In the genomic region with DNA sequence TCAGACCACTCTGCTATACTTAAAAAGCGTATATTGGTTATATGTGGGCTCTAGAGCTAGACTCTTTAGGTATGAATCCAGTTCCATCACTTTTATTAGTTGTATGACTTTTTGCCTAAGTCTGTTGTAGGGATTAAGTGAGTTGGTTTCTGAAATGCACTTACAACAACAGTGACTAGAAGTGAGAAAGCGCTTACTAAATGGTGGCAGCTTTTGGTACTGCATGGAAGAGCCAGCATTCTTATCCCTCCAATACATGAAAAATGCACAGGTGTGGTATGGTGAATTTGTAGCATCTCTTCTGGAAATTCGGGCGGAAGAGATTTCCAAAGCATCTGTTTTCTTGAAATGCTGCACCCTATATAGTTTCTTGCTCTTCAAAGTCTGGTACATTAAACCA, we compare ENCODE assay signal across 13 cellular contexts.
DNase-seq lines count a peak whose midpoint lies in the region; ATAC-seq and TF ChIP-seq lines count a peak whose summit lies in the region.
"Had no signal": no experiment of that assay in that cellular context is flagged by ENCODE, and none has a peak within 500 bp of the region (broad histone marks: within the 10 kb centered on the region; RNA-seq: fewer than 3 reads in every experiment).

No MANE protein-coding gene starts in this region.

- H3K4me1 ChIP-seq in BE2C (no peaks in the 10 kb centered on the region), SK-N-SH (ENCODE audit: control insufficient read depth in 1 of 2, insufficient read depth in 2 of 2, low read depth in 1 of 2, low read length in 1 of 2) (no peaks in the 10 kb centered on the region; a peak in 1 of 4 replicates)
- H3K4me1 ChIP-seq: prostate gland had no signal

- H3K9ac ChIP-seq in SK-N-SH, result no peak overlapping the region

- H3K9me3 Mint-ChIP-seq in HFFc6, result no peaks in the 10 kb centered on the region

- no peaks in the 10 kb centered on the region for H3K9me2 ChIP-seq in SK-N-SH

- H3K4me3 Mint-ChIP-seq in HFFc6, result no peak overlapping the region

- no peak for TF ChIP-seq EP300 in SK-N-SH (IDR thresholded peaks at IDR 0.05; ENCODE audit: borderline replicate concordance in 1 of 2, low read depth in 1 of 2, low read length in 1 of 2)

- peaks cover 52% of the 10 kb centered on the region for H3K4me1 Mint-ChIP-seq in HFFc6 (ENCODE audit: low read depth)

- POLR2A ChIA-PET in SK-N-SH (lab: Yijun Ruan, JAX), result no interaction called here

- no peak overlapping the region for H3K4me2 ChIP-seq in SK-N-SH

- CTCF ChIA-PET in SK-N-SH (lab: Yijun Ruan, JAX), result interaction anchor here (0.8 to 1.0 kb wide), 2 partner anchors 13 to 553 kb away, joined by 3 read pairs; no protein-coding TSS in a partner anchor

- H3K9me3 ChIP-seq in BE2C (no peaks in the 10 kb centered on the region), SK-N-SH (no peaks in the 10 kb centered on the region)
- H3K9me3 ChIP-seq: prostate gland had no signal

- H3K79me2 ChIP-seq in SK-N-SH (ENCODE audit: insufficient read depth), result no peaks in the 10 kb centered on the region

- no peak overlapping the region for H3K27ac Mint-ChIP-seq in HFFc6

- WGBS in SK-N-SH (ENCODE audit: low lambda C conversion rate), result 51% methylated on average over 4 of the region's 4 CpGs

- ATAC-seq in GM19397 (IDR thresholded peaks at IDR 0.05; ENCODE audit: unreplicated experiment), result no peak

- TF ChIP-seq RAD21 in SK-N-SH (IDR thresholded peaks at IDR 0.05; ENCODE audit: low read length), result no peak

- H3K36me3 ChIP-seq in BE2C (no peaks in the 10 kb centered on the region), SK-N-SH (replicated peaks in 1 of 2; ENCODE audit: control insufficient read depth in 1 of 2, insufficient read depth in 2 of 2, low read length in 1 of 2) (no peaks in the 10 kb centered on the region)
- H3K36me3 ChIP-seq: prostate gland had no signal

- H3F3A ChIP-seq in SK-N-SH (replicated peaks; ENCODE audit: insufficient read depth), result peaks cover 23% of the 10 kb centered on the region

- H3K27me3 ChIP-seq in BE2C, result no peaks in the 10 kb centered on the region
- no peaks in the 10 kb centered on the region for H3K27me3 ChIP-seq in SK-N-SH (ENCODE audit: insufficient read depth)

- no peaks in the 10 kb centered on the region for H3K27me3 Mint-ChIP-seq in HFFc6 (ENCODE audit: insufficient read depth)

- TF ChIP-seq CTCF in BE2C (IDR thresholded peaks at IDR 0.05; ENCODE audit: low read depth, low read length) (peak; percentile 9; the same call in 1 of the 2 replicates), HFFc6 (IDR thresholded peaks at IDR 0.05) (peak; percentile 57), SK-N-SH (IDR thresholded peaks at IDR 0.05) (peak; percentile 48), fibroblast of pulmonary artery (IDR thresholded peaks at IDR 0.05; ENCODE audit: low read length, missing control alignments) (peak; percentile 13)

- no peak for DNase-seq in BE2C
- no peak for DNase-seq in HFFc6
- peak; percentile 1 for DNase-seq in SK-N-SH
- peak; percentile 3 for DNase-seq in fibroblast of pulmonary artery (ENCODE audit: low read depth)
- no peak for DNase-seq in activated CD4-positive, alpha-beta T cell treated with anti-CD3 and anti-CD28 coated beads for 4 hours
- no peak for DNase-seq in dedifferentiated amniotic fluid mesenchymal stem cell (ENCODE audit: extremely low spot score)
- DNase-seq in NCI-H1417 treated with DMSO at 0.1 percent for 48 hours (lab: John Stamatoyannopoulos, UW), result no peak
- DNase-seq: activated CD8-positive, alpha-beta memory T cell treated with anti-CD3 and anti-CD28 coated beads, Interleukin-2, amount 50 U/mL, for 4 hours; activated naive CD4-positive, alpha-beta T cell treated with anti-CD3 and anti-CD28 coated beads, Interleukin-2, amount 50 U/mL, for 16 hours; central memory CD4-positive, alpha-beta T cell; NCI-H2029 treated with DMSO at 0.1 percent for 48 hours had no signal

- no peak overlapping the region for H2AFZ ChIP-seq in SK-N-SH (ENCODE audit: low read depth)

- no peaks in the 10 kb centered on the region for H3K36me3 Mint-ChIP-seq in HFFc6 (ENCODE audit: low read depth)

- no peak overlapping the region for H3K27ac ChIP-seq in SK-N-SH (ENCODE audit: low read depth in 2 of 2, low read length in 1 of 2)
- H3K27ac ChIP-seq: prostate gland had no signal

- no peaks in the 10 kb centered on the region for H4K20me1 ChIP-seq in SK-N-SH (ENCODE audit: insufficient read depth)

- no peak overlapping the region for H3K4me3 ChIP-seq in BE2C (ENCODE audit: low read depth, low read length)
- no peak overlapping the region for H3K4me3 ChIP-seq in SK-N-SH (ENCODE audit: low read depth in 2 of 2, low read length in 1 of 2)
- no peak overlapping the region for H3K4me3 ChIP-seq in fibroblast of pulmonary artery (replicated peaks; ENCODE audit: low read depth, low read length)
- H3K4me3 ChIP-seq: prostate gland had no signal

TF ChIP-seq in SK-N-SH, 30 proteins besides CTCF, POLR2A, EP300 and RAD21:
- TF ChIP-seq TEAD4 (IDR thresholded peaks at IDR 0.05; ENCODE audit: borderline replicate concordance, insufficient read depth), result no peak
- no peak for TF ChIP-seq JUND (IDR thresholded peaks at IDR 0.05)
- TF ChIP-seq RFX5 (IDR thresholded peaks at IDR 0.05; ENCODE audit: low read length), result no peak
- no peak for TF ChIP-seq ELF1 (IDR thresholded peaks at IDR 0.05)
- no peak for TF ChIP-seq MEF2A (IDR thresholded peaks at IDR 0.05; ENCODE audit: borderline replicate concordance, low read depth)
- TF ChIP-seq, protein P1, sequence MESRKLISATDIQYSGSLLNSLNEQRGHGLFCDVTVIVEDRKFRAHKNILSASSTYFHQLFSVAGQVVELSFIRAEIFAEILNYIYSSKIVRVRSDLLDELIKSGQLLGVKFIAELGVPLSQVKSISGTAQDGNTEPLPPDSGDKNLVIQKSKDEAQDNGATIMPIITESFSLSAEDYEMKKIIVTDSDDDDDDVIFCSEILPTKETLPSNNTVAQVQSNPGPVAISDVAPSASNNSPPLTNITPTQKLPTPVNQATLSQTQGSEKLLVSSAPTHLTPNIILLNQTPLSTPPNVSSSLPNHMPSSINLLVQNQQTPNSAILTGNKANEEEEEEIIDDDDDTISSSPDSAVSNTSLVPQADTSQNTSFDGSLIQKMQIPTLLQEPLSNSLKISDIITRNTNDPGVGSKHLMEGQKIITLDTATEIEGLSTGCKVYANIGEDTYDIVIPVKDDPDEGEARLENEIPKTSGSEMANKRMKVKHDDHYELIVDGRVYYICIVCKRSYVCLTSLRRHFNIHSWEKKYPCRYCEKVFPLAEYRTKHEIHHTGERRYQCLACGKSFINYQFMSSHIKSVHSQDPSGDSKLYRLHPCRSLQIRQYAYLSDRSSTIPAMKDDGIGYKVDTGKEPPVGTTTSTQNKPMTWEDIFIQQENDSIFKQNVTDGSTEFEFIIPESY (IDR thresholded peaks at IDR 0.05; ENCODE audit: borderline replicate concordance, low read depth), result no peak
- TF ChIP-seq, protein P2, sequence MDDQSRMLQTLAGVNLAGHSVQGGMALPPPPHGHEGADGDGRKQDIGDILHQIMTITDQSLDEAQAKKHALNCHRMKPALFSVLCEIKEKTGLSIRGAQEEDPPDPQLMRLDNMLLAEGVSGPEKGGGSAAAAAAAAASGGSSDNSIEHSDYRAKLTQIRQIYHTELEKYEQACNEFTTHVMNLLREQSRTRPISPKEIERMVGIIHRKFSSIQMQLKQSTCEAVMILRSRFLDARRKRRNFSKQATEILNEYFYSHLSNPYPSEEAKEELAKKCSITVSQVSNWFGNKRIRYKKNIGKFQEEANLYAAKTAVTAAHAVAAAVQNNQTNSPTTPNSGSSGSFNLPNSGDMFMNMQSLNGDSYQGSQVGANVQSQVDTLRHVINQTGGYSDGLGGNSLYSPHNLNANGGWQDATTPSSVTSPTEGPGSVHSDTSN (IDR thresholded peaks at IDR 0.05), result no peak
- TF ChIP-seq SMC3 (IDR thresholded peaks at IDR 0.05; ENCODE audit: low read depth, low read length), result no peak
- TF ChIP-seq FOXJ3 (CRISPR knock-in tag; IDR thresholded peaks at IDR 0.05), result no peak
- no peak for TF ChIP-seq MXI1 (IDR thresholded peaks at IDR 0.05; ENCODE audit: low read depth, low read length)

Comparison
In these comparisons a context has a peak if more than half of its experiments do, and no peak if none do; other contexts are left out.
1. DNase-seq: peak in SK-N-SH (single experiment) and fibroblast of pulmonary artery (single experiment); none in BE2C (single experiment), HFFc6 (single experiment), activated CD4-positive, alpha-beta T cell treated with anti-CD3 and anti-CD28 coated beads for 4 hours (0 of 2), dedifferentiated amniotic fluid mesenchymal stem cell (single experiment) and NCI-H1417 treated with DMSO at 0.1 percent for 48 hours (single experiment).
2. Peak in every context shown above with its lines, with median percentiles within 50 percentile points of each other: CTCF ChIP-seq.